15 cellular contexts compared by ENCODE assay signal in the genomic region with DNA sequence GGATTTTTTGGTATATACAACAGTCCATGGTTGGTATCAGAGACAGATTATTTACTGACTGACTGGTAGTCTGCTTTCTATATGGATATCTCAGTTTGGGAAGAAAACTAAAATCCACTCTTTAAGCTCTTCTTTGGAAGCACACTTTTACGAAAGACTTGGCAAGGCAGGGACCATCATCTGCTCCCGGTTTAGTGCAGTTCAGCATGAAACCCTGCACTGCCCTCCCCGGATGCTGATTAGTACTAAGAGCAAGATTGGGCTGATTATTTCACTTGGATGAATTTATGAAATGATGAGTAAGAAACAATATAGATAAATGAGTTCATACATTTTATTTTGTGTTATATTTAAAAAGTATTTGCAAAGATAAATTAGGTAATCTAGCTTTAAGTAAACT. TPM values are rescaled to one million over a fixed set of nuclear protein-coding genes. Genes with fewer than 3 reads are reported as not detected.
A peak's percentile ranks its signal among the peaks of the same experiment; 100 is the strongest.
DNase-seq lines count a peak whose midpoint lies in the region; ATAC-seq and TF ChIP-seq lines count a peak whose summit lies in the region.
"Had no signal": no experiment of that assay in that cellular context is flagged by ENCODE, and none has a peak within 500 bp of the region (broad histone marks: within the 10 kb centered on the region; RNA-seq: fewer than 3 reads in every experiment).

No MANE protein-coding gene starts in this region.

- H4K8ac ChIP-seq in mesenchymal stem cell (ENCODE audit: low read length) = no peak overlapping the region

- no peak overlapping the region for H3K23ac ChIP-seq in mesenchymal stem cell (ENCODE audit: low read length in 2 of 2)

- H3K4me1 ChIP-seq in endocrine pancreas (ENCODE audit: control insufficient read depth, insufficient read depth, low read length) (peaks cover 12% of the 10 kb centered on the region), mesenchymal stem cell (ENCODE audit: control insufficient read depth, insufficient read depth, low read depth, low read length) (no peaks in the 10 kb centered on the region)

- no peak overlapping the region for H3K14ac ChIP-seq in mesenchymal stem cell (ENCODE audit: low read length in 2 of 2)

- H2BK12ac ChIP-seq in mesenchymal stem cell (ENCODE audit: low read length in 2 of 2) = no peak overlapping the region

- H2BK5ac ChIP-seq in mesenchymal stem cell (ENCODE audit: low read depth, low read length, poor library complexity, severe bottlenecking) = no peak overlapping the region

- no peak for TF ChIP-seq CTCF in fibroblast of pulmonary artery (IDR thresholded peaks at IDR 0.05; ENCODE audit: low read length, missing control alignments)

- H4K91ac ChIP-seq in mesenchymal stem cell (ENCODE audit: low read length) = no peak overlapping the region

- no peak overlapping the region for H2BK15ac ChIP-seq in mesenchymal stem cell (ENCODE audit: low read depth, poor library complexity, severe bottlenecking)

- H3K4ac ChIP-seq in mesenchymal stem cell (ENCODE audit: low read depth in 1 of 2, low read length in 2 of 2) = no peak overlapping the region

- ATAC-seq in esophagus mucosa = no peak

- H3K79me1 ChIP-seq in mesenchymal stem cell (replicated peaks; ENCODE audit: low read length, poor library complexity, severe bottlenecking) = peaks cover 12% of the 10 kb centered on the region

- H3K9ac ChIP-seq in endocrine pancreas (ENCODE audit: control insufficient read depth, insufficient read depth, low read length) = no peak overlapping the region
- H3K9ac ChIP-seq in mesenchymal stem cell (ENCODE audit: low read length) = peak overlapping the region; percentile 16
- H3K9ac ChIP-seq: BLaER1 treated with 17β-estradiol and CSF1 and Interleukin-3, amounts not matched to agents 10 nM and 100 nM had no signal

- 89% methylated on average over 3 of the region's 3 CpGs for whole genome bisulfite sequencing in mesenchymal stem cell

- no peaks in the 10 kb centered on the region for H3K27me3 ChIP-seq in endocrine pancreas (ENCODE audit: control insufficient read depth, insufficient read depth, low read length)
- H3K27me3 ChIP-seq in mesenchymal stem cell (ENCODE audit: control insufficient read depth in 1 of 2, insufficient read depth in 1 of 2, low read length in 2 of 2) = no peaks in the 10 kb centered on the region
- H3K27me3 ChIP-seq: BLaER1 treated with 17β-estradiol and CSF1 and Interleukin-3, amounts not matched to agents 10 nM and 100 nM had no signal

- H3K9me3 ChIP-seq in endocrine pancreas (ENCODE audit: control insufficient read depth, low read length) (no peaks in the 10 kb centered on the region), mesenchymal stem cell (ENCODE audit: control insufficient read depth, low read length) (no peaks in the 10 kb centered on the region)
- H3K9me3 ChIP-seq: BLaER1 treated with 17β-estradiol and CSF1 and Interleukin-3, amounts not matched to agents 10 nM and 100 nM had no signal

- H3K36me3 ChIP-seq in endocrine pancreas (ENCODE audit: control insufficient read depth, insufficient read depth, low read length) (no peaks in the 10 kb centered on the region), mesenchymal stem cell (ENCODE audit: control insufficient read depth in 1 of 2, insufficient read depth in 2 of 2, low read depth in 1 of 2, low read length in 2 of 2) (no peaks in the 10 kb centered on the region)
- H3K36me3 ChIP-seq: BLaER1 treated with 17β-estradiol and CSF1 and Interleukin-3, amounts not matched to agents 10 nM and 100 nM had no signal

- no peak overlapping the region for H3K27ac ChIP-seq in mesenchymal stem cell (ENCODE audit: low read length, poor library complexity, severe bottlenecking)

- no peak overlapping the region for H2AFZ ChIP-seq in mesenchymal stem cell (ENCODE audit: low read depth, low read length)
- H2AFZ ChIP-seq: GM23338 had no signal

- H2AK5ac ChIP-seq in mesenchymal stem cell (ENCODE audit: low read length, severe bottlenecking) = no peak overlapping the region

- H3K4me2 ChIP-seq in mesenchymal stem cell (ENCODE audit: low read length, poor library complexity, severe bottlenecking) = no peak overlapping the region
- H3K4me2 ChIP-seq: GM23338 had no signal

- H2BK120ac ChIP-seq in mesenchymal stem cell (ENCODE audit: low read depth, low read length) = no peak overlapping the region

- H3K4me3 ChIP-seq in endocrine pancreas (ENCODE audit: control insufficient read depth, insufficient read depth, low read length) (peak overlapping the region; percentile 55), fibroblast of pulmonary artery (replicated peaks; ENCODE audit: low read depth, low read length) (no peak overlapping the region), mesenchymal stem cell (ENCODE audit: insufficient read depth in 1 of 2, low read depth in 1 of 2, low read length in 2 of 2) (no peak overlapping the region)
- H3K4me3 ChIP-seq: BLaER1 treated with 17β-estradiol and CSF1 and Interleukin-3, amounts not matched to agents 10 nM and 100 nM; GM23338 had no signal

- H3K18ac ChIP-seq in mesenchymal stem cell (ENCODE audit: low read depth in 1 of 2, low read length in 2 of 2) = no peak overlapping the region

- DNase-seq in AG20443 (ENCODE audit: low spot score) (peak; percentile 28), fibroblast of pulmonary artery (ENCODE audit: low read depth) (peak; percentile 54), mesenchymal stem cell (no peak), kidney tubule cell (ENCODE audit: low spot score) (no peak)
- DNase-seq in central memory CD4-positive, alpha-beta T cell = no peak
- no peak for DNase-seq in activated CD4-positive, alpha-beta T cell treated with anti-CD3 and anti-CD28 coated beads for 1 hour
- DNase-seq: Calu3; CD4-positive, CD25-positive, alpha-beta regulatory T cell; DMS 273 treated with DMSO at 0.1 percent for 48 hours; DMS79; H7 had no signal

RNA-seq across cellular contexts. Expression of a gene that starts 56.3 kb away (rescaled TPM):
- 15.7 TPM for polyA plus RNA-seq in mesenchymal stem cell (2013, experiment 1 of 2)
- 15.0 TPM for polyA plus RNA-seq in mesenchymal stem cell (2013, experiment 2 of 2)
- total RNA-seq in esophagus mucosa = 1.6 TPM
- total RNA-seq: CD4-positive, CD25-positive, alpha-beta regulatory T cell had no signal

Comparison
In these comparisons a context has a peak if more than half of its experiments do, and no peak if none do; other contexts are left out.
1. DNase-seq: peak in AG20443 (single experiment) and fibroblast of pulmonary artery (single experiment); none in mesenchymal stem cell (single experiment), central memory CD4-positive, alpha-beta T cell (single experiment), kidney tubule cell (single experiment) and activated CD4-positive, alpha-beta T cell treated with anti-CD3 and anti-CD28 coated beads for 1 hour (single experiment).